In genomic region chr3:13880811-13881156, GRCh38 we compare ENCODE assay signal across 1 cellular context.
A peak's percentile ranks its signal among the peaks of the same experiment; 100 is the strongest.
TF ChIP-seq lines count a peak whose summit lies in the region.

No MANE protein-coding gene starts in this region.

TF ChIP-seq in H1, 55 proteins besides CTCF, POLR2A, EP300 and RAD21:
- TF ChIP-seq NRF1 (IDR thresholded peaks at IDR 0.05; ENCODE audit: low read depth, low read length) (peak; percentile 29; the same call in 1 of the 2 replicates), HDAC2 (IDR thresholded peaks at IDR 0.05; ENCODE audit: borderline replicate concordance in 1 of 2, low read depth in 2 of 2, low read length in 2 of 2) (no peak), RFX5 (IDR thresholded peaks at IDR 0.05; ENCODE audit: borderline replicate concordance, low read depth, low read length) (no peak), EZH2 (IDR thresholded peaks at IDR 0.05; ENCODE audit: low read depth, low read length, severe bottlenecking) (peak; percentile 6)
TF ChIP-seq in H1: peak in this region for 2.
